1 cellular context compared by ENCODE assay signal in the genomic region with DNA sequence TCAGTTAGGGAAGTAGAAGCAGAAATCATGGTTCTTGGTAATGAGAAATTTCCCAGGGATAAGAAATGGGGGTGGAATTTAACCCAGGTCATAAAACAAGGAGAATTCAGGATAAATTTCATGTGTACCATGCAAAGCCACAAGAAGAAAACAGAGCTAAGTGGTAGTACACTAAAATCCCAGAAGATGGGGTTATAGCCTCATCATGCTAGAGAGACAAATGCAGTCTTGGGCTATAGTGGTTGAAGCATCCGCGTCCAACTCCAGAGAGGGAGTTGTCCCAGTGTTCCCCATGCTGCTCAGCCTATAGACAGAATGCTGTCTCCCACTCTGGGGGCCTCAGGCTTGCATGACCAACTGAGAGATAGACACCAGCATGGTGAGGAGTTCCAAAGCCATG.
TF ChIP-seq lines count a peak whose summit lies in the region.

No MANE protein-coding gene starts in this region.

TF ChIP-seq in K562, 482 proteins besides CTCF, POLR2A, EP300 and RAD21 (continued from another document):
- TF ChIP-seq, protein P1, sequence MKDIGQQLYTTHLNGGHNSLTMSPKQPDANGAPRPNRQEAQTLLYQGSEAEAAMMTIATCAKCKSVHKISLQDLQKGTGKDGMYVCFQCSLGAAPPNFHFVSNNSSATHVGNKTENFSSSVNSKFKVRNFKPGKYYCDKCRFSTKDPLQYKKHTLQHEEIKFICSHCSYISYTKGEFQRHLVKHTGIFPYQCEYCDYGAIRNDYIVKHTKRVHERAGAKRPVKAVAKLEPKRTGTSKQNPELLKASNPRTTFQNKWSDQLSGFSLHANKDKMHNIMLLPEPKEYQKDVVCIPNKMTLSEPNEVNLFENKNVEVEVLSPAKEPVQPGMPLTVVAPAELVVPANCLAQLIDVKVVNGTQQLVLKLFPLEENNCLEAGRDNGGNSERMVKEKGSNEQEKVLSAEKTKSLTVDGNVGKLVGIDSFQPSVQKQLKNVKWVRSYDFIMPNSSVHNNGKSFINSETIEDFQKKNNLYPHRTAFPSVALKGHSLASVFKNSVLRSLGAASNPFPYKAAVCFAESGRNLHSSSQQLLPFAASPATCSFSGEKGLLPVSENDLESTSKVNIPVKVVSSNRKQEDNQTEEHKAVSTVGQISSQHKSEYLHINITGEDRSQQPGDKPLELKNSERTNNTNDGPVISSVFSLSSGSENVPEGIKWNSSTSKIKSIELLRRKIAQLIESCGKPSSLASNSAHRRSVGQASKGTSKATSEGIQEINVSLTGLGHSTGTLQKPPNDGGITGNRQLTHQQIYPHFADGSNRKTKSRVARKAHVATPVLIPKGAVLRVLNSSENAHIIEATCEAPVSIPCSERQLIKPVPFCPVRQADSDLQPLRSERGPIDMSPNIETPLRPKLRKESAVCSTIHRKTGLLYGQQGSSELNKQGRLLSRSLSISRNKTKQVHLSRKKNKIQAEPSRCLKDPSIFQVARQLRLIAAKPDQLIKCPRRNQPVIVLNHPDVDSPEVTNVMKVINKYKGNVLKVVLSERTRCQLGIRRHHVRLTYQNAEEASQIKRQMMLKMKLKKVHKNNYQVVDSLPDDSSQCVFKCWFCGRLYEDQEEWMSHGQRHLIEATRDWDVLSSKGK (CRISPR knock-in tag; IDR thresholded peaks at IDR 0.05), result no peak
- no peak for TF ChIP-seq ARNT (IDR thresholded peaks at IDR 0.05)
- TF ChIP-seq SMARCA5 (IDR thresholded peaks at IDR 0.05), result no peak
- no peak for TF ChIP-seq SMARCB1 (IDR thresholded peaks at IDR 0.05; ENCODE audit: insufficient read length, low read depth)
- no peak for TF ChIP-seq ZNF408 (CRISPR knock-in tag; IDR thresholded peaks at IDR 0.05; ENCODE audit: low read depth)
- no peak for TF ChIP-seq PML (IDR thresholded peaks at IDR 0.05; ENCODE audit: low read length)
